Comparison of ENCODE assay signal across 8 cellular contexts in the genomic region with DNA sequence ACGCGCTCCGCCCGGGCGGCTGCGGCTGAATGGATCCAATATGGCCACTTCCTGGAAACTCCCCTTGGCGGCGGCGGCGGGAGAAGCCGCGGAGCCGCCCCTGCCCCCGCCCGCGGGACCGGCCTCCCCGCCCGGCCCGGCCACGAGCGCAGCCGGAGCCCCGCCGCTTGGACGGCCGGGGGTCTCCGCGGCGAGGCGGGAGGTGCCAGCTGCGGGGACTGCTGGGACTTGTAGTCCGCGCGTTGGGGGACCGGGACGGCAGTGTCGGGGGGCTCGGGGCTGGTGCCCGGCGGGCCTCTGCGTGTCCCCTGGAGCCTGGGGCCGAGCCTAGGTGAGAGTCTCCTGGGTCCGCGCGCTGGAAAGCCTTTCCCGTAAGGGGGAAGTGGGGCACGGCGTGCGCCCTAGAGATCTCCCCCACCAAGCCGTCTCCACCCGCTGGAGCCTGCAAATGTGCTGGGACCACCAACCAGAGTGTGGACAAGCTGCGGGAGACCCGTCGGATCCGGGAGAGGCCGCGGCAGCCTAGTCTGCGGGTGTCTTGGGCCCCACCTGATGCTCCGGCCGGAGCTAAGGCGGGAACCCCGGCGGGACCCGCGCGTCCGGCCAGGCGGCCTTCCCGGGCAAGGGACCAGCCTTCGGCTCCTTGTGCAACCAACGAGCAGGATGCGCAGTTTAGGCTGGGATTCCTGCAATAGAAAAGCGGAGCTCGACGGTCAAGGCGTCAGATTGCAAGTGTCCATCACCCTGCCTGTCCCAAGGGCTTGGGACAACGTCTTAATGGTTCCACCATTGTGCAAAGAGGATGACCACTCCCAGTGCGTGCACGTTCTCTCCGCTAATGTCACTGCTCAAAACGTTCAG. TPM values are rescaled to one million over a fixed set of nuclear protein-coding genes. Genes with fewer than 3 reads are reported as not detected.
DNase-seq lines count a peak whose midpoint lies in the region; ATAC-seq and TF ChIP-seq lines count a peak whose summit lies in the region.

A gene with protein sequence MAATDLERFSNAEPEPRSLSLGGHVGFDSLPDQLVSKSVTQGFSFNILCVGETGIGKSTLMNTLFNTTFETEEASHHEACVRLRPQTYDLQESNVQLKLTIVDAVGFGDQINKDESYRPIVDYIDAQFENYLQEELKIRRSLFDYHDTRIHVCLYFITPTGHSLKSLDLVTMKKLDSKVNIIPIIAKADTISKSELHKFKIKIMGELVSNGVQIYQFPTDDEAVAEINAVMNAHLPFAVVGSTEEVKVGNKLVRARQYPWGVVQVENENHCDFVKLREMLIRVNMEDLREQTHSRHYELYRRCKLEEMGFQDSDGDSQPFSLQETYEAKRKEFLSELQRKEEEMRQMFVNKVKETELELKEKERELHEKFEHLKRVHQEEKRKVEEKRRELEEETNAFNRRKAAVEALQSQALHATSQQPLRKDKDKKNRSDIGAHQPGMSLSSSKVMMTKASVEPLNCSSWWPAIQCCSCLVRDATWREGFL (minus strand): TSS at position 31 of the 861 bp plus-strand sequence. CDS start 102 bp downstream, outside the sequence.

- H3K27me3 Mint-ChIP-seq in Calu3 (ENCODE audit: unreplicated experiment) = peaks cover 9% of the 10 kb centered on the region
- peaks cover 49% of the 10 kb centered on the region for H3K27me3 Mint-ChIP-seq in activated CD4-positive, alpha-beta T cell treated with anti-CD3 and anti-CD28 coated beads, Interleukin-2, amount 10 ng/mL, durations not matched to agents 7 days and 5 days

- H3K27ac Mint-ChIP-seq in Calu3 (ENCODE audit: unreplicated experiment) = no peak within 1 kb of the TSS
- H3K27ac Mint-ChIP-seq in activated CD4-positive, alpha-beta T cell treated with anti-CD3 and anti-CD28 coated beads, Interleukin-2, amount 10 ng/mL, durations not matched to agents 7 days and 5 days = peak within 1 kb of the TSS; percentile 70

- H3K9me3 Mint-ChIP-seq in Calu3 (ENCODE audit: low read depth, unreplicated experiment) = no peaks in the 10 kb centered on the region
- no peaks in the 10 kb centered on the region for H3K9me3 Mint-ChIP-seq in activated CD4-positive, alpha-beta T cell treated with anti-CD3 and anti-CD28 coated beads, Interleukin-2, amount 10 ng/mL, durations not matched to agents 7 days and 5 days

- H3K4me3 Mint-ChIP-seq in Calu3 (ENCODE audit: low read depth, unreplicated experiment) = peak within 1 kb of the TSS; percentile 50
- peak within 1 kb of the TSS; percentile 68 for H3K4me3 Mint-ChIP-seq in activated CD4-positive, alpha-beta T cell treated with anti-CD3 and anti-CD28 coated beads, Interleukin-2, amount 10 ng/mL, durations not matched to agents 7 days and 5 days

- DNase-seq in Calu3 = peak; percentile 68
- DNase-seq in GM20000 (ENCODE audit: low spot score) = peak; percentile 91
- DNase-seq in Jurkat, Clone E6-1 (ENCODE audit: low read depth, low spot score) = no peak
- peak; percentile 41 for DNase-seq in activated CD4-positive, alpha-beta T cell treated with anti-CD3 and anti-CD28 coated beads, Interleukin-2, amount 10 ng/mL, durations not matched to agents 7 days and 5 days
- DNase-seq in lower lobe of right lung = peak; percentile 59
- DNase-seq in stimulated activated CD8-positive, alpha-beta memory T cell treated with anti-CD3 and anti-CD28 coated beads, Interleukin-15, amount 100 ng/mL, for 24 hours (ENCODE audit: low read depth) = peak; percentile 22
- no peak for DNase-seq in NK-92 (lab: John Stamatoyannopoulos, UW; ENCODE audit: unreplicated experiment)

- peaks cover 29% of the 10 kb centered on the region for H3K4me1 Mint-ChIP-seq in Calu3 (ENCODE audit: low read depth, unreplicated experiment)
- H3K4me1 Mint-ChIP-seq in activated CD4-positive, alpha-beta T cell treated with anti-CD3 and anti-CD28 coated beads, Interleukin-2, amount 10 ng/mL, durations not matched to agents 7 days and 5 days = peaks cover 36% of the 10 kb centered on the region

- peak within 1 kb of the TSS; percentile 62 for H3K4me3 ChIP-seq in Jurkat, Clone E6-1 (ENCODE audit: low read length)
- H3K4me3 ChIP-seq in ectodermal cell (ENCODE audit: insufficient read depth, low read depth, low read length) (peak within 1 kb of the TSS; percentile 67), lower lobe of right lung (peak within 1 kb of the TSS; percentile 94)

- no peaks in the 10 kb centered on the region for H3K36me3 ChIP-seq in ectodermal cell (ENCODE audit: control insufficient read depth, insufficient read depth, low read length)
- no peaks in the 10 kb centered on the region for H3K36me3 ChIP-seq in lower lobe of right lung

- TF ChIP-seq CTCF in Calu3 (IDR thresholded peaks at IDR 0.05; ENCODE audit: unreplicated experiment) (no peak), GM20000 (IDR thresholded peaks at IDR 0.05; ENCODE audit: extremely low read depth, missing control alignments) (no peak), lower lobe of right lung (IDR thresholded peaks at IDR 0.05) (no peak)

- 9 to 11% methylated on average over 82 of the region's 82 CpGs for WGBS in ectodermal cell, 2 experiments

- CTCF ChIA-PET in Calu3 (lab: Charles Lee) = interaction anchor here (0.5 to 2.5 kb wide), 3 partner anchors 12 to 1642 kb away, joined by 3 to 10 read pairs (median 4); no protein-coding TSS in a partner anchor
- CTCF ChIA-PET in activated CD4-positive, alpha-beta T cell treated with anti-CD3 and anti-CD28 coated beads, Interleukin-2, amount 10 ng/mL, durations not matched to agents 7 days and 5 days (lab: Charles Lee) = interaction anchor here (1.2 to 2.6 kb wide), 5 partner anchors 11 to 49 kb away, joined by 3 to 13 read pairs (median 4); no protein-coding TSS in a partner anchor

- H3K27ac ChIP-seq in ectodermal cell (ENCODE audit: insufficient read depth, low read depth, low read length, poor library complexity, severe bottlenecking) = no peak within 1 kb of the TSS
- peak within 1 kb of the TSS; percentile 88 for H3K27ac ChIP-seq in lower lobe of right lung

- BruUV-seq in Calu3 (replicated peaks; lab: Mats Ljungman, UMichigan) = no TSS peak

- no peaks in the 10 kb centered on the region for H3K9me3 ChIP-seq in ectodermal cell (ENCODE audit: control insufficient read depth, low read length)
- no peaks in the 10 kb centered on the region for H3K9me3 ChIP-seq in lower lobe of right lung

- POLR2A ChIA-PET in activated CD4-positive, alpha-beta T cell treated with anti-CD3 and anti-CD28 coated beads, Interleukin-2, amount 10 ng/mL, durations not matched to agents 7 days and 5 days (lab: Charles Lee) = no interaction called here

- peaks cover 22% of the 10 kb centered on the region for H3K36me3 Mint-ChIP-seq in Calu3 (ENCODE audit: insufficient read depth, unreplicated experiment)
- no peaks in the 10 kb centered on the region for H3K36me3 Mint-ChIP-seq in activated CD4-positive, alpha-beta T cell treated with anti-CD3 and anti-CD28 coated beads, Interleukin-2, amount 10 ng/mL, durations not matched to agents 7 days and 5 days (ENCODE audit: low read depth)

- peaks cover 42% of the 10 kb centered on the region for H3K27me3 ChIP-seq in ectodermal cell (ENCODE audit: control insufficient read depth, insufficient read depth, low read length, poor library complexity, severe bottlenecking)
- no peaks in the 10 kb centered on the region for H3K27me3 ChIP-seq in lower lobe of right lung (ENCODE audit: low read depth)

- H3K4me1 ChIP-seq in ectodermal cell (ENCODE audit: control insufficient read depth, insufficient read depth, low read length) = peaks cover 12% of the 10 kb centered on the region
- peaks cover 24% of the 10 kb centered on the region for H3K4me1 ChIP-seq in lower lobe of right lung

- peak; percentile 70 to 81 for ATAC-seq in lower lobe of right lung

- intact Hi-C loops in Calu3 (cut with micrococcal nuclease; ENCODE audit: unreplicated experiment) (no loop called here), lower lobe of right lung (cut with DNase I) (no loop called here)

RNA-seq across cellular contexts. Expression of the gene that starts here (rescaled TPM):
- 40.4 and 48.5 TPM in 2 replicates for total RNA-seq in Calu3 (2022)
- polyA plus RNA-seq in Jurkat, Clone E6-1 (2012; ENCODE audit: insufficient read depth, insufficient read length) = 51.1 TPM
- 10 to 100 TPM; 20.5 to 21.6 TPM for total RNA-seq in activated CD4-positive, alpha-beta T cell treated with anti-CD3 and anti-CD28 coated beads, Interleukin-2, amount 10 ng/mL, durations not matched to agents 7 days and 5 days
- 51.4 TPM for polyA plus RNA-seq in ectodermal cell (2013, experiment 1 of 4)
- 49.4 TPM for polyA plus RNA-seq in ectodermal cell (2013, experiment 2 of 4)
- polyA plus RNA-seq in ectodermal cell (2013, experiment 3 of 4) = 37.4 TPM
- polyA plus RNA-seq in ectodermal cell (2013, experiment 4 of 4) = 41.9 TPM
- 32.8 TPM for total RNA-seq in lower lobe of right lung

Comparison
In these comparisons a context has a peak if more than half of its experiments do, and no peak if none do; other contexts are left out.
1. DNase-seq: peak in Calu3 (single experiment), GM20000 (single experiment), activated CD4-positive, alpha-beta T cell treated with anti-CD3 and anti-CD28 coated beads, Interleukin-2, amount 10 ng/mL, durations not matched to agents 7 days and 5 days (single experiment), lower lobe of right lung (single experiment) and stimulated activated CD8-positive, alpha-beta memory T cell treated with anti-CD3 and anti-CD28 coated beads, Interleukin-15, amount 100 ng/mL, for 24 hours (single experiment); none in Jurkat, Clone E6-1 (single experiment) and NK-92 (single experiment).
2. Peak in every context shown above with its lines, with median percentiles within 50 percentile points of each other: H3K4me3 ChIP-seq.